In the genomic region with DNA sequence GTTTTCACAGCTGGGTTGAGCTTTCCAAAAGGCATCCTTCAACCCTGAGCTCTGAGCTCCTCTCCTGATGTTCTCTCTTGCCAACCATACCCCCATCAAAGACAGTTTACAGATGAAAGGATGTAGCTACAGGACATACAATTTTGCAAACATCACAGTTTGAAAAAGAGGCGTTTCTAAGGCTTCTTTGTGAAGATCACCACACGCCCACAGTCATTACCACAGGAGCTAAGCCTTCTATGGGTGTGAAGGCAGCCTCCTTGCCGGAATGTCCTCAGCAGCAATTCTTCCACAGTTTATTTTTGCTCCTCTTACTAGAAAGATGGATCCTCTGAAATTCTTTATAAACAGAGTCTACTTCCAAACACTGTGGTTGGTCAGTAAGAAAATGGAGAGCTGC, we compare ENCODE assay signal across 10 cellular contexts. TPM values are rescaled to one million over a fixed set of nuclear protein-coding genes. Genes with fewer than 3 reads are reported as not detected.
DNase-seq lines count a peak whose midpoint lies in the region; ATAC-seq and TF ChIP-seq lines count a peak whose summit lies in the region.
"Had no signal": no experiment of that assay in that cellular context is flagged by ENCODE, and none has a peak within 500 bp of the region (broad histone marks: within the 10 kb centered on the region; RNA-seq: fewer than 3 reads in every experiment).

No MANE protein-coding gene starts in this region.

- peak overlapping the region; percentile 41 for H3K27ac Mint-ChIP-seq in activated T-cell treated with anti-CD3 and anti-CD28 coated beads, Interleukin-2, amount 50 U/mL, for 72 hours
- peak overlapping the region; percentile 26 for H3K27ac Mint-ChIP-seq in activated naive CD8-positive, alpha-beta T cell treated with anti-CD3 and anti-CD28 coated beads for 36 hours

- no peak overlapping the region for H3K4me2 ChIP-seq in mesenchymal stem cell (ENCODE audit: low read length, poor library complexity, severe bottlenecking)

- DNase-seq in activated T-cell treated with anti-CD3 and anti-CD28 coated beads, Interleukin-2, amount 50 U/mL, for 72 hours, result peak in 1 of 2 donors; percentile 34
- DNase-seq in activated T-cell treated with anti-CD3 and anti-CD28 coated beads, Interleukin-2, amount 50 U/mL, for 1 hour, result no peak
- DNase-seq in activated naive CD8-positive, alpha-beta T cell treated with anti-CD3 and anti-CD28 coated beads for 36 hours, result no peak
- DNase-seq in mesenchymal stem cell (no peak), adrenal gland (no peak), NCI-H774 (lab: John Stamatoyannopoulos, UW) (no peak)
- DNase-seq: transverse colon had no signal

- H3K27me3 Mint-ChIP-seq in activated T-cell treated with anti-CD3 and anti-CD28 coated beads, Interleukin-2, amount 50 U/mL, for 72 hours (ENCODE audit: low read depth), result peaks cover 19% of the 10 kb centered on the region
- no peaks in the 10 kb centered on the region for H3K27me3 Mint-ChIP-seq in activated naive CD8-positive, alpha-beta T cell treated with anti-CD3 and anti-CD28 coated beads for 36 hours

- no peak overlapping the region for H2BK5ac ChIP-seq in mesenchymal stem cell (ENCODE audit: low read depth, low read length, poor library complexity, severe bottlenecking)

- H3K27ac ChIP-seq in mesenchymal stem cell (ENCODE audit: low read length, poor library complexity, severe bottlenecking) (peak overlapping the region; percentile 15), temporal lobe (ENCODE audit: low read depth, low read length) (peak overlapping the region; percentile 28), adrenal gland (peak overlapping the region in 1 of 5 donors; percentile 49)

- no peak overlapping the region for H2BK15ac ChIP-seq in mesenchymal stem cell (ENCODE audit: low read depth, poor library complexity, severe bottlenecking)

- peaks cover 87% of the 10 kb centered on the region for H3K4me1 Mint-ChIP-seq in activated T-cell treated with anti-CD3 and anti-CD28 coated beads, Interleukin-2, amount 50 U/mL, for 72 hours (ENCODE audit: low read depth)
- peaks cover 90% of the 10 kb centered on the region for H3K4me1 Mint-ChIP-seq in activated naive CD8-positive, alpha-beta T cell treated with anti-CD3 and anti-CD28 coated beads for 36 hours

- no peak for TF ChIP-seq POLR2A in adrenal gland (IDR thresholded peaks at IDR 0.05)

- intact Hi-C loops in adrenal gland (cut with DNase I), result loop anchor here in 1 of 2 donors (10.0 kb wide), 1 partner anchor 171 kb away; no protein-coding TSS in a partner anchor

- no peak overlapping the region for H2AFZ ChIP-seq in mesenchymal stem cell (ENCODE audit: low read depth, low read length)

- no peak overlapping the region for H3K9ac ChIP-seq in mesenchymal stem cell (ENCODE audit: low read length)

- H3K79me1 ChIP-seq in mesenchymal stem cell (replicated peaks; ENCODE audit: low read length, poor library complexity, severe bottlenecking), result no peaks in the 10 kb centered on the region

- peak overlapping the region; percentile 40 to 61 for H2BK12ac ChIP-seq in mesenchymal stem cell (ENCODE audit: low read length in 2 of 2)

- H3K9me3 Mint-ChIP-seq in activated T-cell treated with anti-CD3 and anti-CD28 coated beads, Interleukin-2, amount 50 U/mL, for 72 hours, result peaks cover 0 to 3% of the 10 kb centered on the region in 2 donors
- H3K9me3 Mint-ChIP-seq in activated naive CD8-positive, alpha-beta T cell treated with anti-CD3 and anti-CD28 coated beads for 36 hours, result no peaks in the 10 kb centered on the region

- H3K4me3 Mint-ChIP-seq in activated T-cell treated with anti-CD3 and anti-CD28 coated beads, Interleukin-2, amount 50 U/mL, for 72 hours, result peak overlapping the region; percentile 48 to 78
- H3K4me3 Mint-ChIP-seq in activated naive CD8-positive, alpha-beta T cell treated with anti-CD3 and anti-CD28 coated beads for 36 hours, result no peak overlapping the region

- no peak for TF ChIP-seq CTCF in adrenal gland (IDR thresholded peaks at IDR 0.05)

- H3K18ac ChIP-seq in mesenchymal stem cell (ENCODE audit: low read depth in 1 of 2, low read length in 2 of 2), result peak overlapping the region in 1 of 2 experiments; percentile 53

- no peaks in the 10 kb centered on the region for H3K27me3 ChIP-seq in mesenchymal stem cell (ENCODE audit: control insufficient read depth in 1 of 2, insufficient read depth in 1 of 2, low read length in 2 of 2)
- H3K27me3 ChIP-seq in adrenal gland, result no peaks in the 10 kb centered on the region
- H3K27me3 ChIP-seq: transverse colon had no signal

- H3K36me3 ChIP-seq in mesenchymal stem cell (ENCODE audit: control insufficient read depth in 1 of 2, insufficient read depth in 2 of 2, low read depth in 1 of 2, low read length in 2 of 2) (no peaks in the 10 kb centered on the region), adrenal gland (replicated peaks in 1 of 2) (no peaks in the 10 kb centered on the region)
- H3K36me3 ChIP-seq: transverse colon had no signal

- H3K4ac ChIP-seq in mesenchymal stem cell (ENCODE audit: low read depth in 1 of 2, low read length in 2 of 2), result no peak overlapping the region

- H3K9me3 ChIP-seq in mesenchymal stem cell (ENCODE audit: control insufficient read depth, low read length) (no peaks in the 10 kb centered on the region), adrenal gland (replicated peaks in 1 of 3) (no peaks in the 10 kb centered on the region)
- H3K9me3 ChIP-seq: transverse colon had no signal

- ATAC-seq in activated T-cell treated with anti-CD3 and anti-CD28 coated beads, Interleukin-2, amount 50 U/mL, for 72 hours (replicated peaks in 1 of 2), result peak; percentile 35 to 47
- ATAC-seq in GM21381 (IDR thresholded peaks at IDR 0.05; ENCODE audit: unreplicated experiment), result no peak

- H4K8ac ChIP-seq in mesenchymal stem cell (ENCODE audit: low read length), result peak overlapping the region; percentile 36

- H2AK5ac ChIP-seq in mesenchymal stem cell (ENCODE audit: low read length, severe bottlenecking), result peak overlapping the region; percentile 53

- H2BK120ac ChIP-seq in mesenchymal stem cell (ENCODE audit: low read depth, low read length), result no peak overlapping the region

- no peak overlapping the region for H4K91ac ChIP-seq in mesenchymal stem cell (ENCODE audit: low read length)

- H3K4me1 ChIP-seq in mesenchymal stem cell (ENCODE audit: control insufficient read depth, insufficient read depth, low read depth, low read length) (peaks cover 11% of the 10 kb centered on the region), adrenal gland (replicated peaks in 1 of 2) (peaks cover 49 to 97% of the 10 kb centered on the region in 2 donors)

- WGBS in mesenchymal stem cell, result 68% methylated on average over 3 of the region's 3 CpGs
- WGBS in adrenal gland, 4 donors, result 64 to 79% (median 71%) methylated on average over 3 of the region's 3 CpGs

- H3K36me3 Mint-ChIP-seq in activated T-cell treated with anti-CD3 and anti-CD28 coated beads, Interleukin-2, amount 50 U/mL, for 72 hours (ENCODE audit: insufficient read depth in 2 of 2), result peaks cover 9% of the 10 kb centered on the region in 2 donors
- peaks cover 15% of the 10 kb centered on the region for H3K36me3 Mint-ChIP-seq in activated naive CD8-positive, alpha-beta T cell treated with anti-CD3 and anti-CD28 coated beads for 36 hours

- no peak overlapping the region for H3K14ac ChIP-seq in mesenchymal stem cell (ENCODE audit: low read length in 2 of 2)

- H3K4me3 ChIP-seq in mesenchymal stem cell (ENCODE audit: insufficient read depth in 1 of 2, low read depth in 1 of 2, low read length in 2 of 2), result no peak overlapping the region
- H3K4me3 ChIP-seq in adrenal gland, result no peak overlapping the region
- H3K4me3 ChIP-seq: transverse colon had no signal

- no peak overlapping the region for H3K23ac ChIP-seq in mesenchymal stem cell (ENCODE audit: low read length in 2 of 2)

RNA-seq across cellular contexts. Expression of gene KLF7, which starts 9.7 kb away (rescaled TPM):
- total RNA-seq in activated T-cell treated with anti-CD3 and anti-CD28 coated beads, Interleukin-2, amount 50 U/mL, for 72 hours, result 10 to 100 TPM; 31.2 to 43.4 TPM
- 10 to 100 TPM in 1 of 2 experiments, 1 to 10 TPM in 1; 8.2 to 10.1 TPM for total RNA-seq in activated naive CD8-positive, alpha-beta T cell treated with anti-CD3 and anti-CD28 coated beads for 36 hours
- polyA plus RNA-seq in mesenchymal stem cell (2013, experiment 1 of 2), result 31.0 TPM
- polyA plus RNA-seq in mesenchymal stem cell (2013, experiment 2 of 2), result 28.9 TPM
- 77.0 TPM for total RNA-seq in temporal lobe
- total RNA-seq in adrenal gland, result 10 to 100 TPM; 11.9 to 45.9 (median 25.7) TPM
- polyA plus RNA-seq in adrenal gland, result 10 to 100 TPM in 1 of 3 donors, 1 to 10 TPM in 2; 3.6 to 17.0 (median 6.8) TPM
- total RNA-seq: OCI-LY7 had no signal
